Comparison of ENCODE assay signal across 29 cellular contexts in the genomic region with DNA sequence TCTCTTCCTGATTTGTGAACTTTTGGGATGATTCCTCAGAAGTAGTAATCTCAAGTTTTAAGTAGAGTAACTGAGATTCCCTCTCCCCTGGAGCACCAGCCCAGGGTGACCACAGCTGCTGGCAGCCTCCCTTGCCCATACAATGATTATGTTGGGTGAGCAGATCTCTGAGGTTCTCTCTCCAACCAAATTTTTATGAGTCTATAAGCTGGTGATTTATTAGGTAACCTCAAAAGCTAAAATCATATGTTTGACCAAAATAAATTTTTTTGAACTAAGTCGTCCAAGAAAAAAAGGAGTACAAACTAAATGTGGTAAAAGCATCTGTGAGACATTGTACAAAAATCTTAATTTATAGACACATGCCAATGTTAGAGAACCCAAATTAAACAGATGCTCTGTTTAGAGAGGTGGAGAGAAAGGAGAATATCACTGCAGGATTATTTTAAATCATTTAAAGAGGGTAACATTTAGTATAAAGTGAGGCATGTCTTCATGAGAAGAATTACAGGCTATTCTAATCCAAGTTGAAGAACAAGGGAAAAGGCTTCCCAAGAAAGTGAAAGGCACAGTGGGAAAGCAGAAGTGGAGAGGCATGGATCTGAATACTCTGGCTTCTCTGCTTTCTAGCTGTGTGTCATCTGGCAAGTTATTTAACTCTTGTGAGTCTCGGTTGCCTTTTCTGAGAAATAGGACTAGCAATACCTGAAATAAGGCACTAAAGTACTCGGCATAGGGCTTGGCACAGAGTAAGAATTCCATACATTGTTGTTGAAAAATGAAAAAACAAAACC. TPM values are rescaled to one million over a fixed set of nuclear protein-coding genes. Genes with fewer than 3 reads are reported as not detected.
DNase-seq lines count a peak whose midpoint lies in the region; TF ChIP-seq lines count a peak whose summit lies in the region.
"Had no signal": no experiment of that assay in that cellular context is flagged by ENCODE, and none has a peak within 500 bp of the region (broad histone marks: within the 10 kb centered on the region; RNA-seq: fewer than 3 reads in every experiment).

No MANE protein-coding gene starts in this region.

- H3K27me3 ChIP-seq in tibial artery = no peaks in the 10 kb centered on the region
- H3K27me3 ChIP-seq: uterus had no signal

- H3K36me3 Mint-ChIP-seq in activated naive CD8-positive, alpha-beta T cell treated with anti-CD3 and anti-CD28 coated beads for 36 hours = no peaks in the 10 kb centered on the region
- H3K36me3 Mint-ChIP-seq: activated naive CD4-positive, alpha-beta T cell treated with anti-CD3 and anti-CD28 coated beads, Interleukin-2, amount 50 U/mL, for 24 hours; stimulated activated naive B cell treated with anti-CD40 and anti-IgM and Interleukin-4, amounts not matched to agents 10 μg/mL and 1 μg/mL and 100 μg/mL, for 72 hours had no signal

- peaks cover 0 to 11% (median 0%) of the 10 kb centered on the region in 4 donors for H3K4me1 ChIP-seq in tibial artery
- H3K4me1 ChIP-seq: uterus had no signal

- H3K4me3 Mint-ChIP-seq in activated naive CD8-positive, alpha-beta T cell treated with anti-CD3 and anti-CD28 coated beads for 36 hours = no peak overlapping the region
- H3K4me3 Mint-ChIP-seq: activated CD4-positive, alpha-beta T cell treated with anti-CD3 and anti-CD28 coated beads, Interleukin-2, amount 10 ng/mL, durations not matched to agents 24 days and 14 days; activated naive CD4-positive, alpha-beta T cell treated with anti-CD3 and anti-CD28 coated beads, Interleukin-2, amount 50 U/mL, for 24 hours; activated T-helper 17 cell treated with anti-CD3 and anti-CD28 coated beads, Interleukin-2, amount 50 U/mL, for 72 hours; CD4-positive, alpha-beta T cell; stimulated activated naive B cell treated with anti-CD40 and anti-IgM and Interleukin-4, amounts not matched to agents 10 μg/mL and 1 μg/mL and 100 μg/mL, for 72 hours; T-helper 2 cell treated with Interferon-gamma antibody and Interleukin-4, amounts not matched to agents 5 μg/mL and 100 μg/mL, for 36 hours had no signal

- no peaks in the 10 kb centered on the region for H3K36me3 ChIP-seq in tibial artery
- H3K36me3 ChIP-seq: spleen, uterus had no signal

- intact Hi-C loops in tibial artery (cut with DNase I; ENCODE audit: low total_unique reads) = no loop called here

- H3K4me3 ChIP-seq in tibial artery = no peak overlapping the region
- H3K4me3 ChIP-seq: spleen, uterus had no signal

- peaks cover 2% of the 10 kb centered on the region for H3K4me1 Mint-ChIP-seq in activated naive CD8-positive, alpha-beta T cell treated with anti-CD3 and anti-CD28 coated beads for 36 hours
- H3K4me1 Mint-ChIP-seq: activated T-helper 17 cell treated with anti-CD3 and anti-CD28 coated beads, Interleukin-2, amount 50 U/mL, for 72 hours had no signal

- no peak for TF ChIP-seq CTCF in tibial artery (IDR thresholded peaks at IDR 0.05)

- DNase-seq in GM03348 (ENCODE audit: low spot score) = peak; percentile 52
- DNase-seq in M059J (ENCODE audit: low read depth) = peak; percentile 71
- peak; percentile 40 for DNase-seq in fibroblast of peridontal ligament (ENCODE audit: extremely low read depth)
- peak; percentile 28 for DNase-seq in stromal cell of bone marrow (ENCODE audit: low read depth)
- no peak for DNase-seq in activated naive CD8-positive, alpha-beta T cell treated with anti-CD3 and anti-CD28 coated beads for 36 hours
- no peak for DNase-seq in tibial artery
- no peak for DNase-seq in cerebellar cortex (ENCODE audit: low spot score)
- DNase-seq: activated CD4-positive, alpha-beta T cell treated with anti-CD3 and anti-CD28 coated beads, Interleukin-2, amount 10 ng/mL, durations not matched to agents 24 days and 14 days; CD4-positive, alpha-beta T cell; cerebellar nuclear complex; DMS 273 treated with DMSO at 0.1 percent for 48 hours; left colon; mesendoderm; MM.1S; NCI-H1417; NCI-H2081; NCI-H226; NCI-H82; nucleus accumbens; spleen; stimulated activated CD4-positive, alpha-beta T cell treated with anti-CD3 and anti-CD28 coated beads, Interleukin-4, amount 100 ng/mL, for 1 hour; stimulated activated naive B cell treated with anti-CD40 and anti-IgM and Interleukin-4, amounts not matched to agents 10 μg/mL and 1 μg/mL and 100 μg/mL, for 72 hours; uterus had no signal

- H3K27ac ChIP-seq in tibial artery = no peak overlapping the region
- H3K27ac ChIP-seq: spleen, VCaP had no signal

- H3K27ac Mint-ChIP-seq in activated naive CD8-positive, alpha-beta T cell treated with anti-CD3 and anti-CD28 coated beads for 36 hours = no peak overlapping the region
- H3K27ac Mint-ChIP-seq: activated CD4-positive, alpha-beta T cell treated with anti-CD3 and anti-CD28 coated beads, Interleukin-2, amount 10 ng/mL, durations not matched to agents 24 days and 14 days; activated naive CD4-positive, alpha-beta T cell treated with anti-CD3 and anti-CD28 coated beads, Interleukin-2, amount 50 U/mL, for 24 hours; activated T-helper 17 cell treated with anti-CD3 and anti-CD28 coated beads, Interleukin-2, amount 50 U/mL, for 72 hours; CD4-positive, alpha-beta T cell; stimulated activated naive B cell treated with anti-CD40 and anti-IgM and Interleukin-4, amounts not matched to agents 10 μg/mL and 1 μg/mL and 100 μg/mL, for 72 hours; T-helper 2 cell treated with Interferon-gamma antibody and Interleukin-4, amounts not matched to agents 5 μg/mL and 100 μg/mL, for 36 hours had no signal

- H3K9me3 Mint-ChIP-seq in activated naive CD8-positive, alpha-beta T cell treated with anti-CD3 and anti-CD28 coated beads for 36 hours = no peaks in the 10 kb centered on the region
- H3K9me3 Mint-ChIP-seq: activated CD4-positive, alpha-beta T cell treated with anti-CD3 and anti-CD28 coated beads, Interleukin-2, amount 10 ng/mL, durations not matched to agents 24 days and 14 days; activated naive CD4-positive, alpha-beta T cell treated with anti-CD3 and anti-CD28 coated beads, Interleukin-2, amount 50 U/mL, for 24 hours; activated T-helper 17 cell treated with anti-CD3 and anti-CD28 coated beads, Interleukin-2, amount 50 U/mL, for 72 hours; CD4-positive, alpha-beta T cell; stimulated activated naive B cell treated with anti-CD40 and anti-IgM and Interleukin-4, amounts not matched to agents 10 μg/mL and 1 μg/mL and 100 μg/mL, for 72 hours; T-helper 2 cell treated with Interferon-gamma antibody and Interleukin-4, amounts not matched to agents 5 μg/mL and 100 μg/mL, for 36 hours had no signal

- H3K27me3 Mint-ChIP-seq in activated naive CD8-positive, alpha-beta T cell treated with anti-CD3 and anti-CD28 coated beads for 36 hours = peaks cover 7% of the 10 kb centered on the region

- no peaks in the 10 kb centered on the region for H3K9me3 ChIP-seq in tibial artery
- H3K9me3 ChIP-seq: spleen, uterus had no signal

RNA-seq across cellular contexts. Expression of gene AKNAD1, which starts 2.5 kb away (rescaled TPM):
- total RNA-seq in M059J (2014; rRNA removed; shearing (Covaris generic)) = 0.37 and 2.3 TPM in 2 replicates
- not detected for total RNA-seq in activated naive CD8-positive, alpha-beta T cell treated with anti-CD3 and anti-CD28 coated beads for 36 hours
- total RNA-seq: activated CD4-positive, alpha-beta T cell treated with anti-CD3 and anti-CD28 coated beads, Interleukin-2, amount 10 ng/mL, durations not matched to agents 24 days and 14 days; activated T-helper 17 cell treated with anti-CD3 and anti-CD28 coated beads, Interleukin-2, amount 50 U/mL, for 72 hours; astrocyte; CD4-positive, alpha-beta T cell; left colon; renal cortical epithelial cell; spleen had no signal

RNA-seq across cellular contexts. Expression of gene GPSM2, which starts 22.4 kb away (rescaled TPM):
- total RNA-seq in M059J (2014; rRNA removed; shearing (Covaris generic)) = 50.1 and 69.1 TPM in 2 replicates
- 1 to 10 TPM; 4.8 to 6.3 TPM for total RNA-seq in activated naive CD8-positive, alpha-beta T cell treated with anti-CD3 and anti-CD28 coated beads for 36 hours

Comparison
In these comparisons a context has a peak if more than half of its experiments do, and no peak if none do; other contexts are left out.
1. DNase-seq: peak in GM03348 (single experiment), M059J (single experiment), fibroblast of peridontal ligament (single experiment) and stromal cell of bone marrow (single experiment); none in activated naive CD8-positive, alpha-beta T cell treated with anti-CD3 and anti-CD28 coated beads for 36 hours (single experiment), tibial artery (0 of 2) and cerebellar cortex (single experiment).